In the genomic region with DNA sequence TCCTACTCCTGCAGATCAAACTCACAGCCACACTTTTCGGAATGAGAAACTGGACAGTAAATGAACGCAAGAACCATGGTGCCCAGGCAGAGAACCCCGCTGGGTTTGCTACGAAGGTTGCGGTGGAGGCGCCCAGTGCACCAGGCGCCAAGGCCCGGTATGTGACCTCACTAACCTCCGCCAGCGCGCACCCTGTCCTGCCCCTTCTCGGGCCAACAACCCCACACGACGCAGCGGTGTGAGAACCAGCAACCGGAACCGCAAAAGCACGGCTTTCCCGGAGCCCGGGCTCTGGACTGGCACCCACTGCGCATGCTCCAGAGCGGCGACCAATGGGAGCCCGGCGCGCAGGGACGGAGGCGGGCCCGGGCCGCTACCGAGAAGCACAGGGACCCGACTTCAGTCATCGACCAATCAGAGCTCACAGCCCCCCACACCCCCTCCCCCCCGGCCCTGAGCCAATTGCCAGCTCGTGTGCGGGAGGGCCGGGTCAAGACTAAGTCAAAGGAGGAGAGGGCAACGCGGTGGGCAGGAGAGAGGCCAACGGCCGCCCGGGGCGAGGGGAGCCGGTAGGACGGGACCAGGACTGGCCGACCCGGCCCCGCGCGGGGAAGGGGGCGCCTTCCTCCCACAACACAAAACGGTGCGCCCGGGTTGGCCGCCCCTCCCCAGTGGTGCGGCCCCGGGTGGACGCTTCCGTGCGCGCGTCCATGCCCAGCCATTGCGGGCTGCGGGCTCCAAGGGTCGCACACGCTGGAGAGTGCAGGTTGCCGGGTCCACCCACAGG, we compare ENCODE assay signal across 8 cellular contexts. TPM values are rescaled to one million over a fixed set of nuclear protein-coding genes. Genes with fewer than 3 reads are reported as not detected.
DNase-seq lines count a peak whose midpoint lies in the region; ATAC-seq and TF ChIP-seq lines count a peak whose summit lies in the region.

No MANE protein-coding gene starts in this region.

- peaks cover 0 to 7% (median 0%) of the 10 kb centered on the region in 3 donors for H3K27me3 Mint-ChIP-seq in CD14-positive monocyte (ENCODE audit: low read depth in 3 of 3)

- peak overlapping the region; percentile 85 to 89 (median 86) for H3K4me3 ChIP-seq in liver (ENCODE audit: low read depth in 1 of 3, low read length in 3 of 3)

- H3K27ac Mint-ChIP-seq in CD14-positive monocyte, result peak overlapping the region; percentile 91 to 95 (median 94)

- WGBS in liver, result under 1% methylated on average over 67 of the region's 67 CpGs

- peaks cover 0 to 3% of the 10 kb centered on the region in 2 donors for H3K36me3 Mint-ChIP-seq in CD14-positive monocyte

- H3K9ac ChIP-seq in liver (ENCODE audit: low read depth in 1 of 2, low read length in 2 of 2), result peak overlapping the region; percentile 89 to 94

- peaks cover 0 to 7% (median 1%) of the 10 kb centered on the region in 7 donors for H3K9me3 Mint-ChIP-seq in CD14-positive monocyte

- peak overlapping the region; percentile 85 to 90 for H3K4me3 Mint-ChIP-seq in CD14-positive monocyte

- TF ChIP-seq CTCF in CD14-positive monocyte (IDR thresholded peaks at IDR 0.05), result no peak
- no peak for TF ChIP-seq CTCF in liver (IDR thresholded peaks at IDR 0.05; ENCODE audit: low read depth, low read length, missing input control)

- intact Hi-C loops in CD14-positive monocyte (cut with micrococcal nuclease), result no loop called here

- TF ChIP-seq RAD21 in liver (IDR thresholded peaks at IDR 0.05), result no peak

- no peaks in the 10 kb centered on the region for H3K9me3 ChIP-seq in liver (ENCODE audit: control insufficient read depth in 4 of 4, low read length in 3 of 4)

- ATAC-seq in GM19397 (IDR thresholded peaks at IDR 0.05; ENCODE audit: unreplicated experiment) (peak; percentile 92), HG03558 (IDR thresholded peaks at IDR 0.05; ENCODE audit: extremely low read depth, unreplicated experiment) (peak; percentile 58)

- no peaks in the 10 kb centered on the region for H3K36me3 ChIP-seq in liver (ENCODE audit: control insufficient read depth in 4 of 4, insufficient read depth in 3 of 4, low read depth in 1 of 4, low read length in 3 of 4)

- peaks cover 2 to 18% (median 7%) of the 10 kb centered on the region in 4 donors for H3K4me1 ChIP-seq in liver (ENCODE audit: control insufficient read depth in 4 of 4, insufficient read depth in 4 of 4, low read length in 3 of 4)

- H3K4me1 Mint-ChIP-seq in CD14-positive monocyte, result peaks cover 42% of the 10 kb centered on the region

- peak overlapping the region; percentile 97 to 98 for H3K27ac ChIP-seq in liver (ENCODE audit: low read depth in 1 of 2, low read length in 2 of 2)

- H3K27me3 ChIP-seq in liver (ENCODE audit: control insufficient read depth in 4 of 4, insufficient read depth in 4 of 4, low read length in 3 of 4), result no peaks in the 10 kb centered on the region

- DNase-seq in CD14-positive monocyte (ENCODE audit: low spot score), result peak; percentile 87
- peak; percentile 91 for DNase-seq in NCI-H748 (lab: John Stamatoyannopoulos, UW; ENCODE audit: unreplicated experiment)
- DNase-seq in activated CD4-positive, alpha-beta T cell treated with anti-CD3 and anti-CD28 coated beads, Interleukin-2, amount 50 U/mL, for 24 hours (ENCODE audit: low read depth in 1 of 2, low spot score in 1 of 2), result peak; percentile 68 to 84
- DNase-seq in dedifferentiated amniotic fluid mesenchymal stem cell (ENCODE audit: extremely low spot score), result peak; percentile 66
- peak; percentile 85 for DNase-seq in stimulated activated CD4-positive, alpha-beta T cell treated with anti-CD3 and anti-CD28 coated beads, Interleukin-4, amount 100 ng/mL, for 1 hour

TF ChIP-seq in liver, 16 proteins besides CTCF, POLR2A, EP300 and RAD21:
- no peak for TF ChIP-seq YY1 (IDR thresholded peaks at IDR 0.05)
- TF ChIP-seq FOXA2 (IDR thresholded peaks at IDR 0.05), result no peak
- TF ChIP-seq RXRA (IDR thresholded peaks at IDR 0.05), result peak; percentile 70 to 86
- TF ChIP-seq, protein P1, sequence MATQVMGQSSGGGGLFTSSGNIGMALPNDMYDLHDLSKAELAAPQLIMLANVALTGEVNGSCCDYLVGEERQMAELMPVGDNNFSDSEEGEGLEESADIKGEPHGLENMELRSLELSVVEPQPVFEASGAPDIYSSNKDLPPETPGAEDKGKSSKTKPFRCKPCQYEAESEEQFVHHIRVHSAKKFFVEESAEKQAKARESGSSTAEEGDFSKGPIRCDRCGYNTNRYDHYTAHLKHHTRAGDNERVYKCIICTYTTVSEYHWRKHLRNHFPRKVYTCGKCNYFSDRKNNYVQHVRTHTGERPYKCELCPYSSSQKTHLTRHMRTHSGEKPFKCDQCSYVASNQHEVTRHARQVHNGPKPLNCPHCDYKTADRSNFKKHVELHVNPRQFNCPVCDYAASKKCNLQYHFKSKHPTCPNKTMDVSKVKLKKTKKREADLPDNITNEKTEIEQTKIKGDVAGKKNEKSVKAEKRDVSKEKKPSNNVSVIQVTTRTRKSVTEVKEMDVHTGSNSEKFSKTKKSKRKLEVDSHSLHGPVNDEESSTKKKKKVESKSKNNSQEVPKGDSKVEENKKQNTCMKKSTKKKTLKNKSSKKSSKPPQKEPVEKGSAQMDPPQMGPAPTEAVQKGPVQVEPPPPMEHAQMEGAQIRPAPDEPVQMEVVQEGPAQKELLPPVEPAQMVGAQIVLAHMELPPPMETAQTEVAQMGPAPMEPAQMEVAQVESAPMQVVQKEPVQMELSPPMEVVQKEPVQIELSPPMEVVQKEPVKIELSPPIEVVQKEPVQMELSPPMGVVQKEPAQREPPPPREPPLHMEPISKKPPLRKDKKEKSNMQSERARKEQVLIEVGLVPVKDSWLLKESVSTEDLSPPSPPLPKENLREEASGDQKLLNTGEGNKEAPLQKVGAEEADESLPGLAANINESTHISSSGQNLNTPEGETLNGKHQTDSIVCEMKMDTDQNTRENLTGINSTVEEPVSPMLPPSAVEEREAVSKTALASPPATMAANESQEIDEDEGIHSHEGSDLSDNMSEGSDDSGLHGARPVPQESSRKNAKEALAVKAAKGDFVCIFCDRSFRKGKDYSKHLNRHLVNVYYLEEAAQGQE (IDR thresholded peaks at IDR 0.05), result peak; percentile 30
- TF ChIP-seq HNF4A (conservative IDR thresholded peaks at IDR 0.05), result peak; percentile 58
- TF ChIP-seq, protein P2, sequence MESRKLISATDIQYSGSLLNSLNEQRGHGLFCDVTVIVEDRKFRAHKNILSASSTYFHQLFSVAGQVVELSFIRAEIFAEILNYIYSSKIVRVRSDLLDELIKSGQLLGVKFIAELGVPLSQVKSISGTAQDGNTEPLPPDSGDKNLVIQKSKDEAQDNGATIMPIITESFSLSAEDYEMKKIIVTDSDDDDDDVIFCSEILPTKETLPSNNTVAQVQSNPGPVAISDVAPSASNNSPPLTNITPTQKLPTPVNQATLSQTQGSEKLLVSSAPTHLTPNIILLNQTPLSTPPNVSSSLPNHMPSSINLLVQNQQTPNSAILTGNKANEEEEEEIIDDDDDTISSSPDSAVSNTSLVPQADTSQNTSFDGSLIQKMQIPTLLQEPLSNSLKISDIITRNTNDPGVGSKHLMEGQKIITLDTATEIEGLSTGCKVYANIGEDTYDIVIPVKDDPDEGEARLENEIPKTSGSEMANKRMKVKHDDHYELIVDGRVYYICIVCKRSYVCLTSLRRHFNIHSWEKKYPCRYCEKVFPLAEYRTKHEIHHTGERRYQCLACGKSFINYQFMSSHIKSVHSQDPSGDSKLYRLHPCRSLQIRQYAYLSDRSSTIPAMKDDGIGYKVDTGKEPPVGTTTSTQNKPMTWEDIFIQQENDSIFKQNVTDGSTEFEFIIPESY (IDR thresholded peaks at IDR 0.05), result no peak
- peak; percentile 80 for TF ChIP-seq TAF1 (conservative IDR thresholded peaks at IDR 0.05)
- peak; percentile 85 for TF ChIP-seq SP1 (IDR thresholded peaks at IDR 0.05)
- TF ChIP-seq, protein P3, sequence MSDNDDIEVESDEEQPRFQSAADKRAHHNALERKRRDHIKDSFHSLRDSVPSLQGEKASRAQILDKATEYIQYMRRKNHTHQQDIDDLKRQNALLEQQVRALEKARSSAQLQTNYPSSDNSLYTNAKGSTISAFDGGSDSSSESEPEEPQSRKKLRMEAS (IDR thresholded peaks at IDR 0.05), result no peak
- TF ChIP-seq, protein P4, sequence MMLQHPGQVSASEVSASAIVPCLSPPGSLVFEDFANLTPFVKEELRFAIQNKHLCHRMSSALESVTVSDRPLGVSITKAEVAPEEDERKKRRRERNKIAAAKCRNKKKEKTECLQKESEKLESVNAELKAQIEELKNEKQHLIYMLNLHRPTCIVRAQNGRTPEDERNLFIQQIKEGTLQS (IDR thresholded peaks at IDR 0.05), result no peak
- TF ChIP-seq FOXA1 (IDR thresholded peaks at IDR 0.05), result no peak
- TF ChIP-seq HNF4G (IDR thresholded peaks at IDR 0.05), result no peak
- TF ChIP-seq GABPA (IDR thresholded peaks at IDR 0.05 in 1 of 2, conservative IDR thresholded peaks at IDR 0.05 in 1 of 2), result peak in 1 of 2 donors; percentile 44
- TF ChIP-seq EGR1 (IDR thresholded peaks at IDR 0.05; ENCODE audit: low read depth in 2 of 2), result no peak
- TF ChIP-seq JUND (IDR thresholded peaks at IDR 0.05), result no peak
- TF ChIP-seq NR2F2 (IDR thresholded peaks at IDR 0.05), result peak; percentile 51

RNA-seq across cellular contexts. Expression of a gene that starts 7.3 kb away (rescaled TPM):
- polyA plus RNA-seq in CD14-positive monocyte (10 to 100 TPM; 22.8 to 38.0 TPM), liver (1 to 10 TPM; 1.0 to 3.1 TPM)
- total RNA-seq in liver, result 1 to 10 TPM; 5.1 to 5.6 TPM

RNA-seq across cellular contexts. Expression of a gene that starts 20.2 kb away (rescaled TPM):
- polyA plus RNA-seq in CD14-positive monocyte, result 1 to 10 TPM; 2.9 to 3.4 TPM
- total RNA-seq in liver, result 1 to 10 TPM; 4.0 to 5.8 TPM
- 1 to 10 TPM; 3.2 to 3.5 TPM for polyA plus RNA-seq in liver

Comparison
In these comparisons a context has a peak if more than half of its experiments do, and no peak if none do; other contexts are left out.
1. Peak in every context shown above with its lines: DNase-seq, ATAC-seq, H3K4me3 ChIP-seq and H3K27ac ChIP-seq.
2. RNA of a gene that starts 7.3 kb away (polyA plus RNA-seq): 22.8 to 38.0 TPM in CD14-positive monocyte; 1.0 to 3.1 TPM in liver; every median in the first group is over 4 times any median in the second.